15 cellular contexts compared by ENCODE assay signal in the genomic region with DNA sequence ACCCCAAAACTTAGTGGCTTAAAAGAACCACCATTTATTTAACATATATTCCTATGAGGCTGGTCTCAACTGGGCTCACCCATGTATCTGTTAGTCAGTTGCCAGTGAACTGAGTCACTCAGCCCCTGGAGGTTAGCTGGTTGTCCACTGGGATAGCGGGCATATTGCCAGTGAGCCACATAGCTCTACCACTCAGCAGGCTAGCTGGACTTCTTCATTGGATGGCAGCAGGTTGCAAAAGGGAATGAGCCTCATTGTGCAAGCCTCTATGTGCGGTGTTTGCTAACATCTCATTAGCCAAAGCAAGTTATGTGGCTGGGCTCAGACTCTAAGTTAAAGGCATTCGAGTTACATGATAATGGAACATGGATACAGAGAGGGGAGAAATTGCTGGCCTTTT. TPM values are rescaled to one million over a fixed set of nuclear protein-coding genes. Genes with fewer than 3 reads are reported as not detected.
DNase-seq lines count a peak whose midpoint lies in the region; ATAC-seq and TF ChIP-seq lines count a peak whose summit lies in the region.
"Had no signal": no experiment of that assay in that cellular context is flagged by ENCODE, and none has a peak within 500 bp of the region (broad histone marks: within the 10 kb centered on the region; RNA-seq: fewer than 3 reads in every experiment).

No MANE protein-coding gene starts in this region.

- CTCF ChIA-PET in PC-3 (lab: Charles Lee) = no interaction called here
- CTCF ChIA-PET in activated CD4-positive, alpha-beta T cell treated with anti-CD3 and anti-CD28 coated beads, Interleukin-2, amount 10 ng/mL, durations not matched to agents 7 days and 5 days (lab: Charles Lee) = no interaction called here

- no peak overlapping the region for H2AFZ ChIP-seq in PC-3 (ENCODE audit: low read length)

- intact Hi-C loops in PC-3 (cut with micrococcal nuclease) = no loop called here

- H3K9ac ChIP-seq in PC-3 (ENCODE audit: low read length) = no peak overlapping the region

- H4K20me1 ChIP-seq in PC-3 (ENCODE audit: low read length) = no peaks in the 10 kb centered on the region

- no peak overlapping the region for H3K27ac Mint-ChIP-seq in activated CD4-positive, alpha-beta T cell treated with anti-CD3 and anti-CD28 coated beads, Interleukin-2, amount 10 ng/mL, durations not matched to agents 7 days and 5 days
- H3K27ac Mint-ChIP-seq: naive thymus-derived CD8-positive, alpha-beta T cell had no signal

- H3K9me3 Mint-ChIP-seq in activated CD4-positive, alpha-beta T cell treated with anti-CD3 and anti-CD28 coated beads, Interleukin-2, amount 10 ng/mL, durations not matched to agents 7 days and 5 days = no peaks in the 10 kb centered on the region
- H3K9me3 Mint-ChIP-seq: naive thymus-derived CD8-positive, alpha-beta T cell had no signal

- peak; percentile 63; the same call in 1 of the 2 replicates for ATAC-seq in PC-3
- ATAC-seq in HG02610 (IDR thresholded peaks at IDR 0.05; ENCODE audit: unreplicated experiment) = no peak
- ATAC-seq: naive thymus-derived CD8-positive, alpha-beta T cell had no signal

- peaks cover under 1% of the 10 kb centered on the region for H3K36me3 Mint-ChIP-seq in activated CD4-positive, alpha-beta T cell treated with anti-CD3 and anti-CD28 coated beads, Interleukin-2, amount 10 ng/mL, durations not matched to agents 7 days and 5 days (ENCODE audit: low read depth)

- no peaks in the 10 kb centered on the region for H3K79me2 ChIP-seq in PC-3 (ENCODE audit: low read length)

- H3K4me1 Mint-ChIP-seq in activated CD4-positive, alpha-beta T cell treated with anti-CD3 and anti-CD28 coated beads, Interleukin-2, amount 10 ng/mL, durations not matched to agents 7 days and 5 days = no peaks in the 10 kb centered on the region

- no peaks in the 10 kb centered on the region for H3K27me3 Mint-ChIP-seq in activated CD4-positive, alpha-beta T cell treated with anti-CD3 and anti-CD28 coated beads, Interleukin-2, amount 10 ng/mL, durations not matched to agents 7 days and 5 days
- H3K27me3 Mint-ChIP-seq: naive thymus-derived CD8-positive, alpha-beta T cell had no signal

- H3K4me1 ChIP-seq in PC-3 (ENCODE audit: insufficient read depth, low read length) = peaks cover 19% of the 10 kb centered on the region; the same call in 1 of the 2 replicates

- no peaks in the 10 kb centered on the region for H3K9me2 ChIP-seq in PC-3 (replicated peaks; ENCODE audit: low read length)

- TF ChIP-seq CTCF in PC-3 (conservative IDR thresholded peaks at IDR 0.05; ENCODE audit: low read depth, low read length) (no peak), fibroblast of pulmonary artery (IDR thresholded peaks at IDR 0.05; ENCODE audit: low read length, missing control alignments) (no peak)

- POLR2A ChIA-PET in PC-3 (lab: Charles Lee; ENCODE audit: unreplicated experiment) = no interaction called here
- POLR2A ChIA-PET in activated CD4-positive, alpha-beta T cell treated with anti-CD3 and anti-CD28 coated beads, Interleukin-2, amount 10 ng/mL, durations not matched to agents 7 days and 5 days (lab: Charles Lee) = no interaction called here

- H3K4me3 ChIP-seq in PC-3 (ENCODE audit: low read length) (no peak overlapping the region), fibroblast of pulmonary artery (replicated peaks; ENCODE audit: low read depth, low read length) (no peak overlapping the region)
- H3K4me3 ChIP-seq: thyroid gland had no signal

- H3K36me3 ChIP-seq in PC-3 (ENCODE audit: low read depth, low read length) = no peaks in the 10 kb centered on the region
- H3K36me3 ChIP-seq: thyroid gland had no signal

- no TSS peak for BruUV-seq in PC-3 (replicated peaks; lab: Mats Ljungman, UMichigan)

- DNase-seq in NCI-H82 treated with DMSO at 0.1 percent for 48 hours (lab: John Stamatoyannopoulos, UW; ENCODE audit: unreplicated experiment) = peak; percentile 1
- no peak for DNase-seq in NCI-H82 (lab: John Stamatoyannopoulos, UW)
- peak; percentile 75 for DNase-seq in PC-3
- DNase-seq in fibroblast of pulmonary artery (ENCODE audit: low read depth) = peak; percentile 74
- DNase-seq in stromal cell of bone marrow (ENCODE audit: low read depth) = peak; percentile 53
- no peak for DNase-seq in activated CD4-positive, alpha-beta T cell treated with anti-CD3 and anti-CD28 coated beads, Interleukin-2, amount 10 ng/mL, durations not matched to agents 7 days and 5 days
- no peak for DNase-seq in cerebellum (ENCODE audit: low spot score)
- DNase-seq: hippocampal formation; MM.1S; naive thymus-derived CD8-positive, alpha-beta T cell; SHP77 treated with DMSO at 0.1 percent for 48 hours; stimulated activated CD4-positive, alpha-beta T cell treated with anti-CD3 and anti-CD28 coated beads, Interleukin-4, amount 100 ng/mL, for 4 hours had no signal

- H3K4me2 ChIP-seq in PC-3 (ENCODE audit: low read length) = no peak overlapping the region

- no peaks in the 10 kb centered on the region for H3K9me3 ChIP-seq in PC-3 (ENCODE audit: low read length)
- H3K9me3 ChIP-seq: thyroid gland had no signal

- no peak overlapping the region for H3K4me3 Mint-ChIP-seq in activated CD4-positive, alpha-beta T cell treated with anti-CD3 and anti-CD28 coated beads, Interleukin-2, amount 10 ng/mL, durations not matched to agents 7 days and 5 days
- H3K4me3 Mint-ChIP-seq: naive thymus-derived CD8-positive, alpha-beta T cell had no signal

- no peaks in the 10 kb centered on the region for H3K27me3 ChIP-seq in PC-3 (ENCODE audit: low read length)
- H3K27me3 ChIP-seq: thyroid gland had no signal

- H3F3A ChIP-seq in PC-3 (ENCODE audit: low read length, unreplicated experiment) = peaks cover 7% of the 10 kb centered on the region

- H3K27ac ChIP-seq in PC-3 (ENCODE audit: low read length) = no peak overlapping the region
- H3K27ac ChIP-seq: 22Rv1, thyroid gland had no signal

RNA-seq across cellular contexts. Expression of a gene that starts 8.5 kb away (rescaled TPM):
- total RNA-seq in PC-3 (2014; rRNA removed) (11.7 and 17.1 TPM in 2 replicates), cerebellum (19.3 TPM)
- total RNA-seq in activated CD4-positive, alpha-beta T cell treated with anti-CD3 and anti-CD28 coated beads, Interleukin-2, amount 10 ng/mL, durations not matched to agents 7 days and 5 days = 1 to 10 TPM; 6.6 to 8.1 TPM

RNA-seq across cellular contexts. Expression of a gene that starts 8.7 kb away (rescaled TPM):
- total RNA-seq in PC-3 (2014; rRNA removed) (20.3 and 25.5 TPM in 2 replicates), cerebellum (32.2 TPM)
- 10 to 100 TPM; 23.1 to 25.5 TPM for total RNA-seq in activated CD4-positive, alpha-beta T cell treated with anti-CD3 and anti-CD28 coated beads, Interleukin-2, amount 10 ng/mL, durations not matched to agents 7 days and 5 days

Comparison
In these comparisons a context has a peak if more than half of its experiments do, and no peak if none do; other contexts are left out.
1. DNase-seq: peak in NCI-H82 treated with DMSO at 0.1 percent for 48 hours (single experiment), PC-3 (single experiment), fibroblast of pulmonary artery (single experiment) and stromal cell of bone marrow (single experiment); none in NCI-H82 (single experiment), activated CD4-positive, alpha-beta T cell treated with anti-CD3 and anti-CD28 coated beads, Interleukin-2, amount 10 ng/mL, durations not matched to agents 7 days and 5 days (single experiment) and cerebellum (single experiment).